21 cellular contexts compared by ENCODE assay signal in genomic region chr5:180642181-180643140, GRCh38. TPM values are rescaled to one million over a fixed set of nuclear protein-coding genes. Genes with fewer than 3 reads are reported as not detected.
DNase-seq lines count a peak whose midpoint lies in the region; ATAC-seq, FAIRE-seq and TF ChIP-seq lines count a peak whose summit lies in the region.
"Had no signal": no experiment of that assay in that cellular context is flagged by ENCODE, and none has a peak within 500 bp of the region (broad histone marks: within the 10 kb centered on the region; RNA-seq: fewer than 3 reads in every experiment).

No MANE protein-coding gene starts in this region.

- H3K27ac ChIP-seq in endodermal cell (ENCODE audit: low read depth, low read length) (no peak overlapping the region), osteoblast (ENCODE audit: low read depth, low read length) (no peak overlapping the region)

- FAIRE-seq in GM12891 (lab: Jason Lieb, UNC) = no peak

- CTCF ChIA-PET in activated CD8-positive, alpha-beta memory T cell treated with anti-CD3 and anti-CD28 coated beads, Interleukin-2, amount 10 ng/mL, durations not matched to agents 7 days and 5 days (lab: Charles Lee) = no interaction called here

- no peak overlapping the region for H3K4me2 ChIP-seq in osteoblast (ENCODE audit: insufficient read depth, low read length)

- H3K36me3 Mint-ChIP-seq in activated CD8-positive, alpha-beta memory T cell treated with anti-CD3 and anti-CD28 coated beads, Interleukin-2, amount 10 ng/mL, durations not matched to agents 7 days and 5 days = no peaks in the 10 kb centered on the region
- H3K36me3 Mint-ChIP-seq in endodermal cell (ENCODE audit: low read depth) = no peaks in the 10 kb centered on the region
- H3K36me3 Mint-ChIP-seq: CD4-positive, alpha-beta memory T cell had no signal

- no peak overlapping the region for H3K9ac ChIP-seq in endodermal cell (ENCODE audit: extremely low read depth, low read length, poor library complexity, severe bottlenecking)

- peaks cover 6% of the 10 kb centered on the region for H3K27me3 Mint-ChIP-seq in activated CD8-positive, alpha-beta memory T cell treated with anti-CD3 and anti-CD28 coated beads, Interleukin-2, amount 10 ng/mL, durations not matched to agents 7 days and 5 days
- peaks cover 37% of the 10 kb centered on the region for H3K27me3 Mint-ChIP-seq in endodermal cell (ENCODE audit: insufficient read depth)

- no peaks in the 10 kb centered on the region for H3K4me1 ChIP-seq in endodermal cell (ENCODE audit: control insufficient read depth, insufficient read depth, low read length)
- no peaks in the 10 kb centered on the region for H3K4me1 ChIP-seq in osteoblast (ENCODE audit: insufficient read depth, low read length)

- 92 to 94% methylated on average over 20 to 24 of the region's 24 CpGs for WGBS in endodermal cell (ENCODE audit: insufficient coverage in 1 of 2, insufficient read length in 1 of 2), 2 experiments

- no peaks in the 10 kb centered on the region for H3K9me3 Mint-ChIP-seq in activated CD8-positive, alpha-beta memory T cell treated with anti-CD3 and anti-CD28 coated beads, Interleukin-2, amount 10 ng/mL, durations not matched to agents 7 days and 5 days (ENCODE audit: low read depth)
- no peaks in the 10 kb centered on the region for H3K9me3 Mint-ChIP-seq in endodermal cell
- H3K9me3 Mint-ChIP-seq: CD4-positive, alpha-beta memory T cell had no signal

- DNase-seq in activated CD8-positive, alpha-beta memory T cell treated with anti-CD3 and anti-CD28 coated beads, Interleukin-2, amount 10 ng/mL, durations not matched to agents 7 days and 5 days = peak; percentile 35
- no peak for DNase-seq in activated CD8-positive, alpha-beta memory T cell treated with anti-CD3 and anti-CD28 coated beads for 24 hours
- DNase-seq in GM12891 (ENCODE audit: insufficient read length, low spot score) (peak; percentile 7), endodermal cell (peak; percentile 31), osteoblast (ENCODE audit: insufficient read length, low spot score, missing footprints) (peak; percentile 34), NCI-H2196 (lab: John Stamatoyannopoulos, UW; ENCODE audit: unreplicated experiment) (no peak)
- DNase-seq: Calu3; CD4-positive, alpha-beta memory T cell; DMS53; KG1; NCI-H1417 treated with DMSO at 0.1 percent for 48 hours; NCI-H2029; NCI-H2171 treated with DMSO at 0.1 percent for 48 hours; NCI-H748 treated with DMSO at 0.1 percent for 48 hours; OCI-M1 had no signal

- TF ChIP-seq CTCF in endodermal cell (conservative IDR thresholded peaks at IDR 0.05) = no peak
- no peak for TF ChIP-seq CTCF in osteoblast (IDR thresholded peaks at IDR 0.05; ENCODE audit: extremely low read depth, low read depth, low read length)

- H3K4me1 Mint-ChIP-seq in activated CD8-positive, alpha-beta memory T cell treated with anti-CD3 and anti-CD28 coated beads, Interleukin-2, amount 10 ng/mL, durations not matched to agents 7 days and 5 days = no peaks in the 10 kb centered on the region
- H3K4me1 Mint-ChIP-seq in endodermal cell = no peaks in the 10 kb centered on the region

- no peaks in the 10 kb centered on the region for H3K79me2 ChIP-seq in osteoblast (ENCODE audit: insufficient read depth, low read length)

- H3K9me3 ChIP-seq in endodermal cell (ENCODE audit: control insufficient read depth, low read length) = no peaks in the 10 kb centered on the region
- H3K9me3 ChIP-seq in osteoblast (ENCODE audit: low read depth, low read length) = no peaks in the 10 kb centered on the region

- no peak for TF ChIP-seq POLR2A in GM12891 (IDR thresholded peaks at IDR 0.05; ENCODE audit: low read depth, low read length)

- no peaks in the 10 kb centered on the region for H4K20me1 ChIP-seq in osteoblast (ENCODE audit: insufficient read depth, low read length)

- peaks cover 12% of the 10 kb centered on the region for H3K27me3 ChIP-seq in endodermal cell (ENCODE audit: control insufficient read depth, insufficient read depth, low read length, poor library complexity, severe bottlenecking)
- H3K27me3 ChIP-seq in osteoblast (ENCODE audit: insufficient read depth, low read length) = peaks cover 3% of the 10 kb centered on the region

- H2AFZ ChIP-seq in osteoblast (ENCODE audit: low read length) = no peak overlapping the region

- ATAC-seq in activated CD8-positive, alpha-beta memory T cell treated with anti-CD3 and anti-CD28 coated beads, Interleukin-2, amount 10 ng/mL, durations not matched to agents 7 days and 5 days = no peak
- ATAC-seq in HG03025 (IDR thresholded peaks at IDR 0.05; ENCODE audit: low FRiP score, unreplicated experiment) (no peak), HG03108 (IDR thresholded peaks at IDR 0.05; ENCODE audit: unreplicated experiment) (no peak)
- ATAC-seq: HCT116 had no signal

- no peak overlapping the region for H3K27ac Mint-ChIP-seq in activated CD8-positive, alpha-beta memory T cell treated with anti-CD3 and anti-CD28 coated beads, Interleukin-2, amount 10 ng/mL, durations not matched to agents 7 days and 5 days
- H3K27ac Mint-ChIP-seq in endodermal cell = no peak overlapping the region

- no peaks in the 10 kb centered on the region for H3K36me3 ChIP-seq in endodermal cell (ENCODE audit: control insufficient read depth, insufficient read depth, low read length)
- no peaks in the 10 kb centered on the region for H3K36me3 ChIP-seq in osteoblast (ENCODE audit: insufficient read depth, low read length)

- no peak overlapping the region for H3K4me3 Mint-ChIP-seq in activated CD8-positive, alpha-beta memory T cell treated with anti-CD3 and anti-CD28 coated beads, Interleukin-2, amount 10 ng/mL, durations not matched to agents 7 days and 5 days
- no peak overlapping the region for H3K4me3 Mint-ChIP-seq in endodermal cell
- H3K4me3 Mint-ChIP-seq: CD4-positive, alpha-beta memory T cell had no signal

- H3K4me3 ChIP-seq in endodermal cell (ENCODE audit: low read length) (no peak overlapping the region), osteoblast (ENCODE audit: insufficient read depth, low read length) (no peak overlapping the region)

TF ChIP-seq in GM12891, 5 proteins besides CTCF, POLR2A, EP300 and RAD21:
- TF ChIP-seq TAF1 (IDR thresholded peaks at IDR 0.05; ENCODE audit: low read depth, low read length) (no peak), PAX5 (IDR thresholded peaks at IDR 0.05; ENCODE audit: insufficient read depth, low read length, severe bottlenecking) (no peak), POLR2AphosphoS5 (IDR thresholded peaks at IDR 0.05; ENCODE audit: low read depth, low read length) (no peak), SPI1 (IDR thresholded peaks at IDR 0.05; ENCODE audit: low read depth, low read length) (no peak), POU2F2 (IDR thresholded peaks at IDR 0.05; ENCODE audit: low read depth, low read length) (no peak)

RNA-seq across cellular contexts. Expression of gene FLT4, which starts 6.9 kb away (rescaled TPM):
- total RNA-seq in activated CD8-positive, alpha-beta memory T cell treated with anti-CD3 and anti-CD28 coated beads, Interleukin-2, amount 10 ng/mL, durations not matched to agents 7 days and 5 days = 1 to 10 TPM; 1.7 to 2.8 TPM
- 0.10 TPM for polyA plus RNA-seq in GM12891 (2012; ENCODE audit: low read depth, missing spikeins)
- total RNA-seq in endodermal cell (1 to 10 TPM; 6.9 to 7.9 TPM), osteoblast (not detected in 2 replicates)
- polyA plus RNA-seq in endodermal cell (2013, experiment 1 of 2) = 5.0 TPM
- 5.1 TPM for polyA plus RNA-seq in endodermal cell (2013, experiment 2 of 2)
- total RNA-seq: Calu3, RPMI7951 had no signal

RNA-seq across cellular contexts. Expression of gene SCGB3A1, which starts 51.2 kb away (rescaled TPM):
- not detected for total RNA-seq in activated CD8-positive, alpha-beta memory T cell treated with anti-CD3 and anti-CD28 coated beads, Interleukin-2, amount 10 ng/mL, durations not matched to agents 7 days and 5 days
- not detected for polyA plus RNA-seq in GM12891 (2012; ENCODE audit: low read depth, missing spikeins)
- total RNA-seq in endodermal cell = under 1 TPM in 1 of 2 donors, not detected in 1; 0.57 TPM
- polyA plus RNA-seq in endodermal cell (2013, experiment 1 of 2) = not detected
- polyA plus RNA-seq in endodermal cell (2013, experiment 2 of 2) = not detected
- total RNA-seq in osteoblast = not detected in 2 replicates
- total RNA-seq: Calu3; CD4-positive, alpha-beta memory T cell; NCI-H460; RPMI7951 had no signal
- polyA plus RNA-seq: BJ; CD4-positive, alpha-beta memory T cell had no signal

Comparison
In these comparisons a context has a peak if more than half of its experiments do, and no peak if none do; other contexts are left out.
1. DNase-seq: peak in activated CD8-positive, alpha-beta memory T cell treated with anti-CD3 and anti-CD28 coated beads, Interleukin-2, amount 10 ng/mL, durations not matched to agents 7 days and 5 days (single experiment), GM12891 (single experiment), endodermal cell (single experiment) and osteoblast (single experiment); none in activated CD8-positive, alpha-beta memory T cell treated with anti-CD3 and anti-CD28 coated beads for 24 hours (single experiment) and NCI-H2196 (single experiment).